Comparison of ENCODE assay signal across 16 cellular contexts in genomic region chr9:81031422-81032029, GRCh38.
DNase-seq lines count a peak whose midpoint lies in the region; ATAC-seq and TF ChIP-seq lines count a peak whose summit lies in the region.
"Had no signal": no experiment of that assay in that cellular context is flagged by ENCODE, and none has a peak within 500 bp of the region (broad histone marks: within the 10 kb centered on the region; RNA-seq: fewer than 3 reads in every experiment).

No MANE protein-coding gene starts in this region.

- no peaks in the 10 kb centered on the region for H3K36me3 ChIP-seq in tibial artery
- H3K36me3 ChIP-seq: cardiac muscle cell, gastroesophageal sphincter, WERI-Rb-1 had no signal

- peak; percentile 24 for ATAC-seq in HG03520 (IDR thresholded peaks at IDR 0.05; ENCODE audit: unreplicated experiment)
- ATAC-seq in natural killer cell treated with Interleukin-12 subunit alpha and Interleukin-12 subunit beta and Interleukin-15 and Interleukin-18, amount 100 ng/mL, for 72 hours = no peak
- ATAC-seq in GM19463 (IDR thresholded peaks at IDR 0.05; ENCODE audit: unreplicated experiment) = no peak

- H3K4me1 ChIP-seq in tibial artery = peaks cover 0 to 17% (median 3%) of the 10 kb centered on the region in 4 donors

- peaks cover 3% of the 10 kb centered on the region for H3K9me3 Mint-ChIP-seq in natural killer cell treated with Interleukin-12 subunit alpha and Interleukin-12 subunit beta and Interleukin-15 and Interleukin-18, amount 100 ng/mL, for 72 hours

- intact Hi-C loops in tibial artery (cut with DNase I; ENCODE audit: low total_unique reads) = no loop called here

- DNase-seq in glomerular visceral epithelial cell (ENCODE audit: extremely low spot score) (peak; percentile 42), renal cortical epithelial cell (ENCODE audit: low read depth) (peak; percentile 91), tibial artery (no peak), amniotic stem cell (lab: John Stamatoyannopoulos, UW) (no peak)
- no peak for DNase-seq in natural killer cell treated with Interleukin-12 subunit alpha and Interleukin-12 subunit beta and Interleukin-15 and Interleukin-18, amount 100 ng/mL, for 72 hours (ENCODE audit: low spot score)
- DNase-seq: activated naive CD4-positive, alpha-beta T cell; NCI-H1694 treated with DMSO at 0.1 percent for 48 hours; NCI-H510A treated with DMSO at 0.1 percent for 48 hours; stimulated activated CD4-positive, alpha-beta T cell treated with anti-CD3 and anti-CD28 coated beads, Interleukin-15, amount 100 ng/mL, for 24 hours; SW 1271; WERI-Rb-1 had no signal

- H3K4me1 Mint-ChIP-seq in natural killer cell treated with Interleukin-12 subunit alpha and Interleukin-12 subunit beta and Interleukin-15 and Interleukin-18, amount 100 ng/mL, for 72 hours (ENCODE audit: low read depth in 2 of 2) = no peaks in the 10 kb centered on the region

- H3K9me3 ChIP-seq in tibial artery = no peaks in the 10 kb centered on the region
- H3K9me3 ChIP-seq: gastroesophageal sphincter had no signal

- no peaks in the 10 kb centered on the region for H3K27me3 Mint-ChIP-seq in natural killer cell treated with Interleukin-12 subunit alpha and Interleukin-12 subunit beta and Interleukin-15 and Interleukin-18, amount 100 ng/mL, for 72 hours

- no peak overlapping the region for H3K4me3 Mint-ChIP-seq in natural killer cell treated with Interleukin-12 subunit alpha and Interleukin-12 subunit beta and Interleukin-15 and Interleukin-18, amount 100 ng/mL, for 72 hours

- H3K27ac Mint-ChIP-seq in natural killer cell treated with Interleukin-12 subunit alpha and Interleukin-12 subunit beta and Interleukin-15 and Interleukin-18, amount 100 ng/mL, for 72 hours = no peak overlapping the region

- H3K27ac ChIP-seq in VCaP (peak overlapping the region; percentile 77), tibial artery (peak overlapping the region in 1 of 2 donors; percentile 21)
- H3K27ac ChIP-seq: cardiac muscle cell, gastroesophageal sphincter, WERI-Rb-1 had no signal

- no peaks in the 10 kb centered on the region for H3K27me3 ChIP-seq in tibial artery
- H3K27me3 ChIP-seq: cardiac muscle cell, gastroesophageal sphincter had no signal

- TF ChIP-seq CTCF in VCaP (conservative IDR thresholded peaks at IDR 0.05) (no peak), tibial artery (IDR thresholded peaks at IDR 0.05) (no peak)

- no peak overlapping the region for H3K4me3 ChIP-seq in tibial artery
- H3K4me3 ChIP-seq: cardiac muscle cell, gastroesophageal sphincter had no signal

- H3K36me3 Mint-ChIP-seq in natural killer cell treated with Interleukin-12 subunit alpha and Interleukin-12 subunit beta and Interleukin-15 and Interleukin-18, amount 100 ng/mL, for 72 hours = no peaks in the 10 kb centered on the region

Comparison
In these comparisons a context has a peak if more than half of its experiments do, and no peak if none do; other contexts are left out.
1. DNase-seq: peak in glomerular visceral epithelial cell (single experiment) and renal cortical epithelial cell (single experiment); none in tibial artery (0 of 2), natural killer cell treated with Interleukin-12 subunit alpha and Interleukin-12 subunit beta and Interleukin-15 and Interleukin-18, amount 100 ng/mL, for 72 hours (single experiment) and amniotic stem cell (single experiment).